In the genomic region with DNA sequence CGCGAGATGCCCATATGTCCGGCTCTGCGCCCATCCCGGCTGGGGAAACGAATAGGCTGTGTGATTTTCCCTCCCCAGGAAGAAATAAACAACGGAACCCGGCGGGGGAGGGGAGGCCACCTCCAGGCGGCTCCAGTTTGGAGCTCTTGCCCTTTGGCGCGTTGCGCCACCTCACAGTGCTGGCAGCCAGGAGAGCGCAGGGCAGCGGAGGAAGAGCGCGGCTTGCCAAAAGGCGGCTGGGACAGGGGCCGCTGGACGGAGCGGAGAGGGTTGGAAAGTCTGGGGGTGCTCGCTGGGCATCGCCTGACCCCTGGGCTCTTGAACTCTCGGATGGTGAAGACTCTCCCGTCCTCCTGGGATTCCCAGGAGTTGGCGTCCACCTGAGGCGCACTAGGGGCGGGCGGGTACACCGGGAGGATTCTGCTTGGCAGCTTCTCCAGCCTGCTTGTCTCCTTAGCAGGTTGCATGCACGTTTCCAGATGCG, we compare ENCODE assay signal across 2 cellular contexts.
TF ChIP-seq lines count a peak whose summit lies in the region.

No MANE protein-coding gene starts in this region.

TF ChIP-seq in GM23338, 12 proteins besides CTCF, POLR2A, EP300 and RAD21 (continued from another document):
- TF ChIP-seq EZH2phosphoT487 (IDR thresholded peaks at IDR 0.05; ENCODE audit: unreplicated experiment), result peak; percentile 94

TF ChIP-seq in WTC11, 78 proteins besides CTCF, POLR2A, EP300 and RAD21 (continued from another document):
- TF ChIP-seq, protein P1, sequence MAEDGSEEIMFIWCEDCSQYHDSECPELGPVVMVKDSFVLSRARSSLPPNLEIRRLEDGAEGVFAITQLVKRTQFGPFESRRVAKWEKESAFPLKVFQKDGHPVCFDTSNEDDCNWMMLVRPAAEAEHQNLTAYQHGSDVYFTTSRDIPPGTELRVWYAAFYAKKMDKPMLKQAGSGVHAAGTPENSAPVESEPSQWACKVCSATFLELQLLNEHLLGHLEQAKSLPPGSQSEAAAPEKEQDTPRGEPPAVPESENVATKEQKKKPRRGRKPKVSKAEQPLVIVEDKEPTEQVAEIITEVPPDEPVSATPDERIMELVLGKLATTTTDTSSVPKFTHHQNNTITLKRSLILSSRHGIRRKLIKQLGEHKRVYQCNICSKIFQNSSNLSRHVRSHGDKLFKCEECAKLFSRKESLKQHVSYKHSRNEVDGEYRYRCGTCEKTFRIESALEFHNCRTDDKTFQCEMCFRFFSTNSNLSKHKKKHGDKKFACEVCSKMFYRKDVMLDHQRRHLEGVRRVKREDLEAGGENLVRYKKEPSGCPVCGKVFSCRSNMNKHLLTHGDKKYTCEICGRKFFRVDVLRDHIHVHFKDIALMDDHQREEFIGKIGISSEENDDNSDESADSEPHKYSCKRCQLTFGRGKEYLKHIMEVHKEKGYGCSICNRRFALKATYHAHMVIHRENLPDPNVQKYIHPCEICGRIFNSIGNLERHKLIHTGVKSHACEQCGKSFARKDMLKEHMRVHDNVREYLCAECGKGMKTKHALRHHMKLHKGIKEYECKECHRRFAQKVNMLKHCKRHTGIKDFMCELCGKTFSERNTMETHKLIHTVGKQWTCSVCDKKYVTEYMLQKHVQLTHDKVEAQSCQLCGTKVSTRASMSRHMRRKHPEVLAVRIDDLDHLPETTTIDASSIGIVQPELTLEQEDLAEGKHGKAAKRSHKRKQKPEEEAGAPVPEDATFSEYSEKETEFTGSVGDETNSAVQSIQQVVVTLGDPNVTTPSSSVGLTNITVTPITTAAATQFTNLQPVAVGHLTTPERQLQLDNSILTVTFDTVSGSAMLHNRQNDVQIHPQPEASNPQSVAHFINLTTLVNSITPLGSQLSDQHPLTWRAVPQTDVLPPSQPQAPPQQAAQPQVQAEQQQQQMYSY (CRISPR knock-in tag; IDR thresholded peaks at IDR 0.05), result no peak; the same call in 1 of the 2 replicates
- TF ChIP-seq NFE2L1 (CRISPR knock-in tag; IDR thresholded peaks at IDR 0.05) (no peak), GTF2I (CRISPR knock-in tag; conservative IDR thresholded peaks at IDR 0.05) (no peak), TEAD1 (CRISPR knock-in tag; IDR thresholded peaks at IDR 0.05) (no peak), RELA (CRISPR knock-in tag; IDR thresholded peaks at IDR 0.05; ENCODE audit: borderline replicate concordance) (no peak), JUN (CRISPR knock-in tag; IDR thresholded peaks at IDR 0.05) (no peak), SMAD4 (CRISPR knock-in tag; IDR thresholded peaks at IDR 0.05) (no peak), ZNF219 (CRISPR knock-in tag; IDR thresholded peaks at IDR 0.05; ENCODE audit: borderline replicate concordance) (no peak), TCF7 (CRISPR knock-in tag; IDR thresholded peaks at IDR 0.05; ENCODE audit: low read depth) (no peak), ZNF121 (CRISPR knock-in tag; IDR thresholded peaks at IDR 0.05) (no peak), ETV6 (CRISPR knock-in tag; IDR thresholded peaks at IDR 0.05) (no peak), NR2C2 (CRISPR knock-in tag; IDR thresholded peaks at IDR 0.05) (no peak), ZNF263 (CRISPR knock-in tag; IDR thresholded peaks at IDR 0.05; ENCODE audit: low read depth) (no peak)
- TF ChIP-seq, protein P2, sequence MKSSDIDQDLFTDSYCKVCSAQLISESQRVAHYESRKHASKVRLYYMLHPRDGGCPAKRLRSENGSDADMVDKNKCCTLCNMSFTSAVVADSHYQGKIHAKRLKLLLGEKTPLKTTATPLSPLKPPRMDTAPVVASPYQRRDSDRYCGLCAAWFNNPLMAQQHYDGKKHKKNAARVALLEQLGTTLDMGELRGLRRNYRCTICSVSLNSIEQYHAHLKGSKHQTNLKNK (CRISPR knock-in tag; IDR thresholded peaks at IDR 0.05), result no peak
- TF ChIP-seq, protein P3, sequence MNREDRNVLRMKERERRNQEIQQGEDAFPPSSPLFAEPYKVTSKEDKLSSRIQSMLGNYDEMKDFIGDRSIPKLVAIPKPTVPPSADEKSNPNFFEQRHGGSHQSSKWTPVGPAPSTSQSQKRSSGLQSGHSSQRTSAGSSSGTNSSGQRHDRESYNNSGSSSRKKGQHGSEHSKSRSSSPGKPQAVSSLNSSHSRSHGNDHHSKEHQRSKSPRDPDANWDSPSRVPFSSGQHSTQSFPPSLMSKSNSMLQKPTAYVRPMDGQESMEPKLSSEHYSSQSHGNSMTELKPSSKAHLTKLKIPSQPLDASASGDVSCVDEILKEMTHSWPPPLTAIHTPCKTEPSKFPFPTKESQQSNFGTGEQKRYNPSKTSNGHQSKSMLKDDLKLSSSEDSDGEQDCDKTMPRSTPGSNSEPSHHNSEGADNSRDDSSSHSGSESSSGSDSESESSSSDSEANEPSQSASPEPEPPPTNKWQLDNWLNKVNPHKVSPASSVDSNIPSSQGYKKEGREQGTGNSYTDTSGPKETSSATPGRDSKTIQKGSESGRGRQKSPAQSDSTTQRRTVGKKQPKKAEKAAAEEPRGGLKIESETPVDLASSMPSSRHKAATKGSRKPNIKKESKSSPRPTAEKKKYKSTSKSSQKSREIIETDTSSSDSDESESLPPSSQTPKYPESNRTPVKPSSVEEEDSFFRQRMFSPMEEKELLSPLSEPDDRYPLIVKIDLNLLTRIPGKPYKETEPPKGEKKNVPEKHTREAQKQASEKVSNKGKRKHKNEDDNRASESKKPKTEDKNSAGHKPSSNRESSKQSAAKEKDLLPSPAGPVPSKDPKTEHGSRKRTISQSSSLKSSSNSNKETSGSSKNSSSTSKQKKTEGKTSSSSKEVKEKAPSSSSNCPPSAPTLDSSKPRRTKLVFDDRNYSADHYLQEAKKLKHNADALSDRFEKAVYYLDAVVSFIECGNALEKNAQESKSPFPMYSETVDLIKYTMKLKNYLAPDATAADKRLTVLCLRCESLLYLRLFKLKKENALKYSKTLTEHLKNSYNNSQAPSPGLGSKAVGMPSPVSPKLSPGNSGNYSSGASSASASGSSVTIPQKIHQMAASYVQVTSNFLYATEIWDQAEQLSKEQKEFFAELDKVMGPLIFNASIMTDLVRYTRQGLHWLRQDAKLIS (CRISPR knock-in tag; IDR thresholded peaks at IDR 0.05; ENCODE audit: borderline replicate concordance), result no peak
- TF ChIP-seq, protein P4, sequence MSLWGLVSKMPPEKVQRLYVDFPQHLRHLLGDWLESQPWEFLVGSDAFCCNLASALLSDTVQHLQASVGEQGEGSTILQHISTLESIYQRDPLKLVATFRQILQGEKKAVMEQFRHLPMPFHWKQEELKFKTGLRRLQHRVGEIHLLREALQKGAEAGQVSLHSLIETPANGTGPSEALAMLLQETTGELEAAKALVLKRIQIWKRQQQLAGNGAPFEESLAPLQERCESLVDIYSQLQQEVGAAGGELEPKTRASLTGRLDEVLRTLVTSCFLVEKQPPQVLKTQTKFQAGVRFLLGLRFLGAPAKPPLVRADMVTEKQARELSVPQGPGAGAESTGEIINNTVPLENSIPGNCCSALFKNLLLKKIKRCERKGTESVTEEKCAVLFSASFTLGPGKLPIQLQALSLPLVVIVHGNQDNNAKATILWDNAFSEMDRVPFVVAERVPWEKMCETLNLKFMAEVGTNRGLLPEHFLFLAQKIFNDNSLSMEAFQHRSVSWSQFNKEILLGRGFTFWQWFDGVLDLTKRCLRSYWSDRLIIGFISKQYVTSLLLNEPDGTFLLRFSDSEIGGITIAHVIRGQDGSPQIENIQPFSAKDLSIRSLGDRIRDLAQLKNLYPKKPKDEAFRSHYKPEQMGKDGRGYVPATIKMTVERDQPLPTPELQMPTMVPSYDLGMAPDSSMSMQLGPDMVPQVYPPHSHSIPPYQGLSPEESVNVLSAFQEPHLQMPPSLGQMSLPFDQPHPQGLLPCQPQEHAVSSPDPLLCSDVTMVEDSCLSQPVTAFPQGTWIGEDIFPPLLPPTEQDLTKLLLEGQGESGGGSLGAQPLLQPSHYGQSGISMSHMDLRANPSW (CRISPR knock-in tag; conservative IDR thresholded peaks at IDR 0.05; ENCODE audit: low read depth), result no peak
- TF ChIP-seq, protein P5, sequence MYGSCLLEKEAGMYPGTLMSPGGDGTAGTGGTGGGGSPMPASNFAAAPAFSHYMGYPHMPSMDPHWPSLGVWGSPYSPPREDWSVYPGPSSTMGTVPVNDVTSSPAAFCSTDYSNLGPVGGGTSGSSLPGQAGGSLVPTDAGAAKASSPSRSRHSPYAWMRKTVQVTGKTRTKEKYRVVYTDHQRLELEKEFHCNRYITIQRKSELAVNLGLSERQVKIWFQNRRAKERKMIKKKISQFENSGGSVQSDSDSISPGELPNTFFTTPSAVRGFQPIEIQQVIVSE (CRISPR knock-in tag; IDR thresholded peaks at IDR 0.05; ENCODE audit: borderline replicate concordance), result no peak
TF ChIP-seq in WTC11: peak in this region for 0.
